ENCODE assay signal across 8 cellular contexts in the genomic region with DNA sequence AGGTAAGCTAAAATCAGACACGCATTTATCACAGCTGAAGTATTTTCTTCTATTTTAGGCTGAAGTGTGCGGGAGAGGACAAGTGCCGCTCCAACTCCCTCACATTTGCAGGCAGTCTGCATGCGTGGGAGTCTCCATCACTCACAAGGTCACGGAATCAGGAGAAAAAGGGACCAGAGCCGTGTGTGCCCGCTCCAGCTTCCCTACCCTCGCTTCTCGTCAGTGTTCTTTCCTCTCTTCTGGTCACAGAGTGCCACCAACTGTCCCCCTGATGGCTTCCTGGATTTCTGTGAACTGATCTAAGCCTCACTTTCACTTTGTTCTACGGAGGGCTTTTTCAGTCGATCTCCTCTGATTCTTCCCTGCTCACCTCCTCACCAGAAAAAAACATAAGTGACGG.
DNase-seq lines count a peak whose midpoint lies in the region; ATAC-seq, FAIRE-seq and TF ChIP-seq lines count a peak whose summit lies in the region.

No MANE protein-coding gene starts in this region.

- ATAC-seq in GM21825 (IDR thresholded peaks at IDR 0.05; ENCODE audit: unreplicated experiment): peak; percentile 78
- peak; percentile 47 for ATAC-seq in body of pancreas
- no peak for ATAC-seq in thoracic aorta (ENCODE audit: insufficient number of reproducible peaks, low FRiP score, low read depth)
- ATAC-seq in left cardiac atrium: no peak

- H3K4me3 ChIP-seq in body of pancreas (no peak overlapping the region), thoracic aorta (peak overlapping the region; percentile 64)

- peak in 1 of 3 donors; percentile 15 for TF ChIP-seq POLR2A in body of pancreas (IDR thresholded peaks at IDR 0.05)
- no peak for TF ChIP-seq POLR2A in H54 (IDR thresholded peaks at IDR 0.05; ENCODE audit: low read depth, low read length)

- H3K9me3 ChIP-seq in body of pancreas (no peaks in the 10 kb centered on the region), thoracic aorta (no peaks in the 10 kb centered on the region)

- DNase-seq in GM10266 (ENCODE audit: extremely low spot score) (no peak), NCI-H1417 (lab: John Stamatoyannopoulos, UW) (peak in 2 of 3 experiments; percentile 76 to 90), body of pancreas (peak in 3 of 4 donors; percentile 16 to 28 (median 19)), thoracic aorta (ENCODE audit: low spot score) (no peak), H54 (ENCODE audit: insufficient read length, low spot score) (no peak), NCI-H2196 (lab: John Stamatoyannopoulos, UW; ENCODE audit: unreplicated experiment) (no peak), left cardiac atrium (no peak)

- H3K27me3 ChIP-seq in body of pancreas (no peaks in the 10 kb centered on the region), thoracic aorta (replicated peaks; ENCODE audit: insufficient read depth) (no peaks in the 10 kb centered on the region)

- peak; percentile 26 for TF ChIP-seq CTCF in GM10266 (IDR thresholded peaks at IDR 0.05; ENCODE audit: control insufficient read depth, insufficient read depth, low read depth, missing control alignments)
- no peak for TF ChIP-seq CTCF in body of pancreas (IDR thresholded peaks at IDR 0.05)
- no peak for TF ChIP-seq CTCF in thoracic aorta (IDR thresholded peaks at IDR 0.05)

- intact Hi-C loops in body of pancreas (cut with DNase I) (no loop called here), left cardiac atrium (cut with DNase I) (no loop called here)

- H3K4me1 ChIP-seq in body of pancreas (no peaks in the 10 kb centered on the region), thoracic aorta (ENCODE audit: control insufficient read depth in 1 of 2, low read depth in 2 of 2) (no peaks in the 10 kb centered on the region)

- FAIRE-seq in H54 (lab: Jason Lieb, UNC): no peak

- H3K27ac ChIP-seq in body of pancreas (no peak overlapping the region), thoracic aorta (no peak overlapping the region)

- 58 to 61% methylated on average over 12 of the region's 12 CpGs for WGBS in body of pancreas, 2 donors

- H3K36me3 ChIP-seq in body of pancreas (replicated peaks in 1 of 2; ENCODE audit: insufficient read depth in 1 of 2, low read depth in 2 of 2) (no peaks in the 10 kb centered on the region), thoracic aorta (no peaks in the 10 kb centered on the region)

Comparison
In these comparisons a context has a peak if more than half of its experiments do, and no peak if none do; other contexts are left out.
1. DNase-seq: peak in NCI-H1417 (2 of 3) and body of pancreas (3 of 4); none in GM10266 (single experiment), thoracic aorta (single experiment), H54 (single experiment), NCI-H2196 (single experiment) and left cardiac atrium (single experiment).
2. ATAC-seq: peak in GM21825 (single experiment) and body of pancreas (single experiment); none in thoracic aorta (single experiment) and left cardiac atrium (0 of 2).